8 cellular contexts compared by ENCODE assay signal in genomic region chr9:121269030-121269887, GRCh38. TPM values are rescaled to one million over a fixed set of nuclear protein-coding genes. Genes with fewer than 3 reads are reported as not detected.
DNase-seq lines count a peak whose midpoint lies in the region; ATAC-seq and TF ChIP-seq lines count a peak whose summit lies in the region.

No MANE protein-coding gene starts in this region.

- ATAC-seq in HG03095 (IDR thresholded peaks at IDR 0.05; ENCODE audit: unreplicated experiment) = no peak

- no peaks in the 10 kb centered on the region for H3K79me2 ChIP-seq in Karpas-422 (ENCODE audit: low read length)

- H3K4me1 ChIP-seq in Karpas-422 (ENCODE audit: low read length) (peaks cover 39% of the 10 kb centered on the region), mesodermal cell (ENCODE audit: control insufficient read depth, insufficient read depth, low read length, poor library complexity, severe bottlenecking) (peaks cover 32% of the 10 kb centered on the region), vagina (peaks cover 72% of the 10 kb centered on the region)

- no peaks in the 10 kb centered on the region for H3K9me2 ChIP-seq in Karpas-422 (replicated peaks; ENCODE audit: insufficient read depth, low read length)

- no peaks in the 10 kb centered on the region for H3K9me3 ChIP-seq in Karpas-422 (ENCODE audit: low read length)
- no peaks in the 10 kb centered on the region for H3K9me3 ChIP-seq in mesodermal cell (ENCODE audit: control insufficient read depth, low read length)
- no peaks in the 10 kb centered on the region for H3K9me3 ChIP-seq in vagina

- TF ChIP-seq POLR2A in vagina (IDR thresholded peaks at IDR 0.05) = no peak

- H3K27me3 ChIP-seq in Karpas-422 (ENCODE audit: low read length) (no peaks in the 10 kb centered on the region), vagina (no peaks in the 10 kb centered on the region)

- peaks cover 78% of the 10 kb centered on the region for H3K4me1 Mint-ChIP-seq in dendritic cell treated with granulocyte-macrophage colony-stimulating factor and Interleukin-4, amounts not matched to agents 40 ng/mL and 50 ng/mL, for 4 days (ENCODE audit: low read depth)

- H3K4me3 ChIP-seq in Karpas-422 (ENCODE audit: low read length) = no peak overlapping the region; the same call in 1 of the 2 replicates
- peak overlapping the region; percentile 72 for H3K4me3 ChIP-seq in mesodermal cell (ENCODE audit: extremely low read depth, insufficient read depth, low read length, poor library complexity, severe bottlenecking)
- H3K4me3 ChIP-seq in vagina = peak overlapping the region; percentile 78 to 87

- H3K27ac ChIP-seq in Karpas-422 (ENCODE audit: low read length) = no peak overlapping the region
- peak overlapping the region; percentile 71 for H3K27ac ChIP-seq in mesodermal cell (ENCODE audit: low read depth, low read length, severe bottlenecking)
- peak overlapping the region; percentile 97 for H3K27ac ChIP-seq in vagina

- no peak overlapping the region for H3K4me2 ChIP-seq in Karpas-422 (ENCODE audit: low read depth, low read length, poor library complexity, severe bottlenecking)

- intact Hi-C loops in dendritic cell treated with granulocyte-macrophage colony-stimulating factor and Interleukin-4, amounts not matched to agents 40 ng/mL and 50 ng/mL, for 4 days (cut with micrococcal nuclease) = loop anchor here (2.0 to 5.0 kb wide), 2 partner anchors 14 to 47 kb away; no protein-coding TSS in a partner anchor
- intact Hi-C loops in vagina (cut with DNase I) = loop anchor here (2.0 to 5.0 kb wide), 3 partner anchors 48 to 103 kb away; partner anchors contain the start of gene STOM

- no peaks in the 10 kb centered on the region for H3K9me3 Mint-ChIP-seq in dendritic cell treated with granulocyte-macrophage colony-stimulating factor and Interleukin-4, amounts not matched to agents 40 ng/mL and 50 ng/mL, for 4 days

- WGBS in mesodermal cell (ENCODE audit: insufficient coverage in 2 of 2), 2 experiments = 22 to 35% methylated on average over 8 to 9 of the region's 15 CpGs

- peak overlapping the region; percentile 63; the same call in 1 of the 2 replicates for H3K9ac ChIP-seq in Karpas-422 (ENCODE audit: low read length)

- DNase-seq in EH (ENCODE audit: low read depth) (peak; percentile 72), Karpas-422 (no peak), vagina (ENCODE audit: extremely low spot score in 2 of 2) (no peak), NCI-H146 (lab: John Stamatoyannopoulos, UW) (no peak)
- no peak for DNase-seq in stimulated activated CD4-positive, alpha-beta T cell treated with anti-CD3 and anti-CD28 coated beads, Interleukin-2, amount 100 ng/mL, for 24 hours

- TF ChIP-seq CTCF in vagina (IDR thresholded peaks at IDR 0.05) = no peak

- peak overlapping the region; percentile 97 for H3K4me3 Mint-ChIP-seq in dendritic cell treated with granulocyte-macrophage colony-stimulating factor and Interleukin-4, amounts not matched to agents 40 ng/mL and 50 ng/mL, for 4 days

- H3K27me3 Mint-ChIP-seq in dendritic cell treated with granulocyte-macrophage colony-stimulating factor and Interleukin-4, amounts not matched to agents 40 ng/mL and 50 ng/mL, for 4 days = no peaks in the 10 kb centered on the region

- no peak overlapping the region for H2AFZ ChIP-seq in Karpas-422 (ENCODE audit: low read length)

- no peaks in the 10 kb centered on the region for H3K36me3 ChIP-seq in Karpas-422 (ENCODE audit: insufficient read depth, low read length)
- H3K36me3 ChIP-seq in mesodermal cell (ENCODE audit: control insufficient read depth, insufficient read depth, low read length) = peaks cover 11% of the 10 kb centered on the region
- H3K36me3 ChIP-seq in vagina = no peaks in the 10 kb centered on the region

- no peaks in the 10 kb centered on the region for H4K20me1 ChIP-seq in Karpas-422 (ENCODE audit: insufficient read depth, low read depth, low read length)

- H3K36me3 Mint-ChIP-seq in dendritic cell treated with granulocyte-macrophage colony-stimulating factor and Interleukin-4, amounts not matched to agents 40 ng/mL and 50 ng/mL, for 4 days (ENCODE audit: low read depth) = peaks cover 64% of the 10 kb centered on the region

- peak overlapping the region; percentile 94 for H3K27ac Mint-ChIP-seq in dendritic cell treated with granulocyte-macrophage colony-stimulating factor and Interleukin-4, amounts not matched to agents 40 ng/mL and 50 ng/mL, for 4 days

RNA-seq across cellular contexts. Expression of gene GSN, which starts 1.3 kb away (rescaled TPM):
- 33.7 and 36.7 TPM in 2 replicates for total RNA-seq in Karpas-422 (2014; rRNA removed; shearing (Covaris generic); ENCODE audit: low replicate concordance)
- polyA plus RNA-seq in mesodermal cell (2013, experiment 1 of 2) = 329 TPM
- polyA plus RNA-seq in mesodermal cell (2013, experiment 2 of 2) = 247 TPM
- 2,053 TPM for total RNA-seq in vagina

Comparison
In these comparisons a context has a peak if more than half of its experiments do, and no peak if none do; other contexts are left out.
1. RNA of gene GSN, which starts 1.3 kb away (total RNA-seq): 2,053 TPM in vagina (single experiment); 33.7 to 36.7 TPM in Karpas-422; every median in the first group is over 10 times any median in the second.